13 cellular contexts compared by ENCODE assay signal in genomic region chr16:31189412-31189778, GRCh38. TPM values are rescaled to one million over a fixed set of nuclear protein-coding genes. Genes with fewer than 3 reads are reported as not detected.
DNase-seq lines count a peak whose midpoint lies in the region; ATAC-seq and TF ChIP-seq lines count a peak whose summit lies in the region.
"Had no signal": no experiment of that assay in that cellular context is flagged by ENCODE, and none has a peak within 500 bp of the region (broad histone marks: within the 10 kb centered on the region; RNA-seq: fewer than 3 reads in every experiment).

No MANE protein-coding gene starts in this region.

- H3K4me3 Mint-ChIP-seq in CD8-positive, alpha-beta memory T cell = peak overlapping the region in 5 of 7 donors; percentile 0 to 51 (median 15)
- H3K4me3 Mint-ChIP-seq in memory B cell = no peak overlapping the region

- CTCF ChIA-PET in CD8-positive, alpha-beta memory T cell (lab: Charles Lee) = interaction anchor here (1.9 kb wide), 1 partner anchor 47 kb away, joined by 6 read pairs; no protein-coding TSS in a partner anchor

- WGBS in adrenal gland, 4 donors = 67 to 87% (median 73%) methylated on average over 2 of the region's 2 CpGs

- H3K9me3 ChIP-seq in CD8-positive, alpha-beta memory T cell (ENCODE audit: low read length) = no peaks in the 10 kb centered on the region
- H3K9me3 ChIP-seq in SK-N-MC (ENCODE audit: low read depth, low read length) (no peaks in the 10 kb centered on the region), adrenal gland (replicated peaks in 1 of 3) (no peaks in the 10 kb centered on the region)
- H3K9me3 ChIP-seq: thoracic aorta had no signal

- no peak for DNase-seq in CD8-positive, alpha-beta memory T cell
- no peak for DNase-seq in SK-N-MC (ENCODE audit: low read depth, low spot score)
- no peak for DNase-seq in memory B cell (ENCODE audit: low spot score in 2 of 2)
- no peak for DNase-seq in adrenal gland
- DNase-seq: activated CD4-positive, CD25-positive, alpha-beta regulatory T cell; DMS53; hippocampal formation; NCI-H2029; NCI-H526; PC-3 had no signal

- no peak overlapping the region for H3K4me3 ChIP-seq in CD8-positive, alpha-beta memory T cell (ENCODE audit: low read length)
- no peak overlapping the region for H3K4me3 ChIP-seq in SK-N-MC
- no peak overlapping the region for H3K4me3 ChIP-seq in adrenal gland
- H3K4me3 ChIP-seq: thoracic aorta had no signal

- peaks cover 92% of the 10 kb centered on the region for H3K36me3 ChIP-seq in CD8-positive, alpha-beta memory T cell (ENCODE audit: insufficient read depth, low read length)
- H3K36me3 ChIP-seq in SK-N-MC (ENCODE audit: insufficient read depth, low read length) (peaks cover 100% of the 10 kb centered on the region), adrenal gland (replicated peaks in 1 of 2) (peaks cover 0 to 100% of the 10 kb centered on the region in 2 donors)

- intact Hi-C loops in adrenal gland (cut with DNase I) = no loop called here

- ATAC-seq in memory B cell (ENCODE audit: low read depth) = no peak
- ATAC-seq in GM18520 (IDR thresholded peaks at IDR 0.05; ENCODE audit: unreplicated experiment) = no peak
- ATAC-seq: PC-3 had no signal

- H3K9me3 Mint-ChIP-seq in CD8-positive, alpha-beta memory T cell = no peaks in the 10 kb centered on the region
- H3K9me3 Mint-ChIP-seq in memory B cell = no peaks in the 10 kb centered on the region

- H3K9ac ChIP-seq in SK-N-MC (ENCODE audit: insufficient read length) = no peak overlapping the region

- TF ChIP-seq POLR2A in adrenal gland (IDR thresholded peaks at IDR 0.05) = no peak

- H3K27ac ChIP-seq in CD8-positive, alpha-beta memory T cell (ENCODE audit: low read depth, low read length) = no peak overlapping the region
- 0 out of 2 replicates have a peak overlapping the region, but pooled peaks have one; percentile 29 for H3K27ac ChIP-seq in SK-N-MC
- no peak overlapping the region for H3K27ac ChIP-seq in adrenal gland
- H3K27ac ChIP-seq: thoracic aorta had no signal

- H3K4me1 Mint-ChIP-seq in CD8-positive, alpha-beta memory T cell = peaks cover 72 to 91% (median 88%) of the 10 kb centered on the region in 3 donors
- H3K4me1 Mint-ChIP-seq in memory B cell = peaks cover 42% of the 10 kb centered on the region

- H3K27ac Mint-ChIP-seq in CD8-positive, alpha-beta memory T cell = peak overlapping the region in 7 of 8 donors; percentile 6 to 86 (median 68)
- H3K27ac Mint-ChIP-seq in memory B cell = peak overlapping the region; percentile 86

- POLR2A ChIA-PET in CD8-positive, alpha-beta memory T cell (lab: Charles Lee) = interaction anchor here (1.7 kb wide), 1 partner anchor 9 kb away, joined by 6 read pairs; the partner anchor contains the start of gene FUS

- H3K36me3 Mint-ChIP-seq in CD8-positive, alpha-beta memory T cell = peaks cover 53 to 98% (median 56%) of the 10 kb centered on the region in 3 donors
- H3K36me3 Mint-ChIP-seq in memory B cell = peaks cover 65% of the 10 kb centered on the region

- H3K4me1 ChIP-seq in CD8-positive, alpha-beta memory T cell (ENCODE audit: insufficient read depth, low read length) = peaks cover 54% of the 10 kb centered on the region
- peaks cover 0 to 7% of the 10 kb centered on the region in 2 donors for H3K4me1 ChIP-seq in adrenal gland (replicated peaks in 1 of 2)

- TF ChIP-seq CTCF in adrenal gland (IDR thresholded peaks at IDR 0.05) = no peak

- no peaks in the 10 kb centered on the region for H3K27me3 ChIP-seq in CD8-positive, alpha-beta memory T cell (ENCODE audit: insufficient read depth, low read length, poor library complexity, severe bottlenecking)
- no peaks in the 10 kb centered on the region for H3K27me3 ChIP-seq in adrenal gland

- no peaks in the 10 kb centered on the region for H3K27me3 Mint-ChIP-seq in CD8-positive, alpha-beta memory T cell
- no peaks in the 10 kb centered on the region for H3K27me3 Mint-ChIP-seq in memory B cell

RNA-seq across cellular contexts. Expression of gene FUS, which starts 9.5 kb away (rescaled TPM):
- total RNA-seq in CD8-positive, alpha-beta memory T cell = 100 to 1,000 TPM; 621 to 671 TPM
- 163 TPM for polyA plus RNA-seq in CD8-positive, alpha-beta memory T cell
- 100 to 1,000 TPM in 4 of 8 donors, 10 to 100 TPM in 4; 12.7 to 285 (median 87.1) TPM for total RNA-seq in adrenal gland
- 100 to 1,000 TPM; 288 to 536 (median 474) TPM for polyA plus RNA-seq in adrenal gland

RNA-seq across cellular contexts. Expression of gene PYCARD, which starts 13.2 kb away (rescaled TPM):
- total RNA-seq in CD8-positive, alpha-beta memory T cell = 1 to 10 TPM; 4.5 to 5.9 TPM
- 77.8 TPM for polyA plus RNA-seq in CD8-positive, alpha-beta memory T cell
- 10 to 100 TPM; 12.5 to 54.4 (median 23.7) TPM for total RNA-seq in adrenal gland
- 10 to 100 TPM in 2 of 3 donors, 1 to 10 TPM in 1; 3.2 to 31.7 (median 30.7) TPM for polyA plus RNA-seq in adrenal gland

RNA-seq across cellular contexts. Expression of gene TRIM72, which starts 24.5 kb away (rescaled TPM):
- not detected for total RNA-seq in CD8-positive, alpha-beta memory T cell
- polyA plus RNA-seq in CD8-positive, alpha-beta memory T cell = not detected
- total RNA-seq in adrenal gland = under 1 TPM in 2 of 8 donors, not detected in 6; 0.04 to 0.24 TPM
- under 1 TPM in 2 of 3 donors, not detected in 1; 0.03 to 0.08 TPM for polyA plus RNA-seq in adrenal gland
- total RNA-seq: PC-3 had no signal
- polyA plus RNA-seq: BJ had no signal

RNA-seq across cellular contexts. Expression of gene PYDC1, which starts 27.5 kb away (rescaled TPM):
- not detected for total RNA-seq in CD8-positive, alpha-beta memory T cell
- not detected for polyA plus RNA-seq in CD8-positive, alpha-beta memory T cell
- total RNA-seq in adrenal gland = not detected
- polyA plus RNA-seq in adrenal gland = not detected
- total RNA-seq: PC-3, thoracic aorta had no signal
- polyA plus RNA-seq: BJ had no signal

RNA-seq across cellular contexts. Expression of gene PRSS36, which starts 39.5 kb away (rescaled TPM):
- total RNA-seq in CD8-positive, alpha-beta memory T cell = under 1 TPM; 0.44 to 0.61 TPM
- polyA plus RNA-seq in CD8-positive, alpha-beta memory T cell = 3.1 TPM
- total RNA-seq in adrenal gland = 10 to 100 TPM in 1 of 8 donors, 1 to 10 TPM in 7; 3.0 to 18.3 (median 7.4) TPM
- polyA plus RNA-seq in adrenal gland = 10 to 100 TPM in 1 of 3 donors, 1 to 10 TPM in 2; 1.0 to 17.7 (median 8.2) TPM
